9 cellular contexts compared by ENCODE assay signal in the genomic region with DNA sequence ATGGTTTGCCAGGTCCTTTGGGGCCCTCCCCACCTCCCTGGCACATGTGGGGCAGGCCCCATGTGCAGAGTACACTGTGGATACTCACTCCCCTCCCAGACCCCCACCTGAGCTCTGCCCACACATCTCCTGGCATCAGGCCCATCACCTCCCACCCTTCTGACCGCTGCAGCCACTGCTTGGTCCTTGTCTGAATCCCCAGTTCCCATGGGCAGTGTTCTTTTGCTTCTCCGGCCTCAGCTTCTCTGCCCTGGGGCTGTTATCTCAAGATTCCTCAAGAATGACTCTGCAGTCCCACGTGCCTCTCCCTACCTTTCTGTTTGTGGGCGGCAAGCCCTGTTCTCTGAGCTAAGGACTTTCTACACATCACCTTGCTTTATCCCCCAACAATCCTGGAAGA.
A peak's percentile ranks its signal among the peaks of the same experiment; 100 is the strongest.
DNase-seq lines count a peak whose midpoint lies in the region; ATAC-seq and TF ChIP-seq lines count a peak whose summit lies in the region.
"Had no signal": no experiment of that assay in that cellular context is flagged by ENCODE, and none has a peak within 500 bp of the region (broad histone marks: within the 10 kb centered on the region; RNA-seq: fewer than 3 reads in every experiment).

No MANE protein-coding gene starts in this region.

- in situ Hi-C loops in SK-MEL-5 (cut with HindIII; ENCODE audit: low pct_unique_long_range_greater_than_20kb, low sequenced_read_pairs): no loop called here

- intact Hi-C loops in left ventricle myocardium superior (cut with micrococcal nuclease): no loop called here

- ATAC-seq in HG02938 (IDR thresholded peaks at IDR 0.05; ENCODE audit: unreplicated experiment) (no peak), left ventricle myocardium superior (no peak)

- TF ChIP-seq CTCF in epithelial cell of esophagus (IDR thresholded peaks at IDR 0.05; ENCODE audit: insufficient read depth, low read depth, low read length, missing control alignments): no peak

- peak; percentile 53 for DNase-seq in H4 (ENCODE audit: low spot score)
- peak; percentile 34 for DNase-seq in SK-MEL-5 (ENCODE audit: low read depth, low spot score)
- DNase-seq in epithelial cell of esophagus (ENCODE audit: low read depth): peak; percentile 96
- DNase-seq in renal cortical epithelial cell (ENCODE audit: low read depth): peak; percentile 92
- DNase-seq in superior temporal gyrus (ENCODE audit: extremely low spot score): no peak
- no peak for DNase-seq in left ventricle myocardium superior
- DNase-seq: retina had no signal

- no peak overlapping the region for H3K4me3 ChIP-seq in epithelial cell of esophagus (ENCODE audit: low read length)
- H3K4me3 ChIP-seq: thoracic aorta had no signal

Comparison
In these comparisons a context has a peak if more than half of its experiments do, and no peak if none do; other contexts are left out.
1. DNase-seq: peak in H4 (single experiment), SK-MEL-5 (single experiment), epithelial cell of esophagus (single experiment) and renal cortical epithelial cell (single experiment); none in superior temporal gyrus (single experiment) and left ventricle myocardium superior (single experiment).